1 cellular context compared by ENCODE assay signal in genomic region chr3:50591196-50591741, GRCh38.
TF ChIP-seq lines count a peak whose summit lies in the region.

No MANE protein-coding gene starts in this region.

TF ChIP-seq in H1, 55 proteins besides CTCF, POLR2A, EP300 and RAD21:
- TF ChIP-seq CHD1 (IDR thresholded peaks at IDR 0.05; ENCODE audit: low read depth, low read length) (no peak), EZH2 (IDR thresholded peaks at IDR 0.05; ENCODE audit: low read depth, low read length, severe bottlenecking) (no peak), KDM4A (IDR thresholded peaks at IDR 0.05; ENCODE audit: low read depth, low read length, severe bottlenecking) (no peak), SP2 (IDR thresholded peaks at IDR 0.05; ENCODE audit: low read length) (no peak), SIX5 (IDR thresholded peaks at IDR 0.05; ENCODE audit: low read depth, low read length) (no peak), E2F6 (IDR thresholded peaks at IDR 0.05) (no peak), SIN3A (conservative IDR thresholded peaks at IDR 0.05 in 1 of 2, IDR thresholded peaks at IDR 0.05 in 1 of 2; ENCODE audit: low read depth in 1 of 2, low read length in 2 of 2) (no peak), RXRA (IDR thresholded peaks at IDR 0.05; ENCODE audit: insufficient read depth, low read depth, low read length) (no peak), SUZ12 (IDR thresholded peaks at IDR 0.05; ENCODE audit: low read length) (no peak)
TF ChIP-seq in H1: peak in this region for 0.
